In genomic region chr2:40240067-40240466, GRCh38 we compare ENCODE assay signal across 9 cellular contexts.
A peak's percentile ranks its signal among the peaks of the same experiment; 100 is the strongest.
DNase-seq lines count a peak whose midpoint lies in the region; ATAC-seq and TF ChIP-seq lines count a peak whose summit lies in the region.
"Had no signal": no experiment of that assay in that cellular context is flagged by ENCODE, and none has a peak within 500 bp of the region (broad histone marks: within the 10 kb centered on the region; RNA-seq: fewer than 3 reads in every experiment).

No MANE protein-coding gene starts in this region.

- H3K4me3 Mint-ChIP-seq in type B pancreatic cell, result no peak overlapping the region

- no peak overlapping the region for H2AK9ac ChIP-seq in IMR-90 (replicated peaks; ENCODE audit: low read depth, low read length, poor library complexity)

- H3K27ac Mint-ChIP-seq in type B pancreatic cell, result no peak overlapping the region

- POLR2A ChIA-PET in IMR-90 (lab: Charles Lee; ENCODE audit: unreplicated experiment), result no interaction called here

- H3K4me1 Mint-ChIP-seq in type B pancreatic cell (ENCODE audit: unreplicated experiment), result peaks cover 28% of the 10 kb centered on the region

- H3K27me3 Mint-ChIP-seq in type B pancreatic cell, result no peaks in the 10 kb centered on the region

- peak overlapping the region; percentile 88 for H2BK5ac ChIP-seq in IMR-90 (ENCODE audit: low read depth, low read length, poor library complexity, severe bottlenecking)

- 0 out of 4 replicates have a peak overlapping the region, but pooled peaks of 1 of the 2 experiments have one; percentile 44 for H4K8ac ChIP-seq in IMR-90 (ENCODE audit: low read depth in 2 of 2, low read length in 2 of 2)

- H3K14ac ChIP-seq in IMR-90 (replicated peaks; ENCODE audit: low read depth, low read length), result 0 out of 2 replicates have a peak overlapping the region, but pooled peaks have one; percentile 13

- peak overlapping the region; percentile 57 for H3K4ac ChIP-seq in IMR-90 (ENCODE audit: low read depth, low read length)

- peaks cover 10% of the 10 kb centered on the region for H3K9me1 ChIP-seq in IMR-90 (ENCODE audit: insufficient read depth, low read length)

- peak overlapping the region; percentile 23; the same call in 1 of the 2 replicates for H3K23ac ChIP-seq in IMR-90 (ENCODE audit: low read depth, low read length)

- no peak overlapping the region for H4K5ac ChIP-seq in IMR-90 (ENCODE audit: low read depth, low read length)

- no peaks in the 10 kb centered on the region for H3K36me3 Mint-ChIP-seq in type B pancreatic cell

- H3K9me3 ChIP-seq in IMR-90 (ENCODE audit: control insufficient read depth, insufficient read depth, low read length) (no peaks in the 10 kb centered on the region; the same call in 1 of the 2 replicates), subcutaneous abdominal adipose tissue (ENCODE audit: control insufficient read depth in 5 of 5, low read length in 5 of 5) (no peaks in the 10 kb centered on the region)

- H3K9me3 Mint-ChIP-seq in type B pancreatic cell, result peaks cover 6% of the 10 kb centered on the region

- no peak overlapping the region for H2BK15ac ChIP-seq in IMR-90 (ENCODE audit: low read depth, low read length)

- H2BK120ac ChIP-seq in IMR-90 (ENCODE audit: low read depth, low read length), result peak overlapping the region; percentile 79

- H3K4me3 ChIP-seq in IMR-90 (ENCODE audit: insufficient read depth, low read depth, low read length), result no peak overlapping the region
- no peak overlapping the region for H3K4me3 ChIP-seq in subcutaneous abdominal adipose tissue (ENCODE audit: low read depth in 1 of 5, low read length in 5 of 5)

- peaks cover 27% of the 10 kb centered on the region for H3K4me1 ChIP-seq in IMR-90 (ENCODE audit: control insufficient read depth, insufficient read depth, low read length)
- H3K4me1 ChIP-seq in subcutaneous abdominal adipose tissue (ENCODE audit: control insufficient read depth in 5 of 5, insufficient read depth in 5 of 5, low read length in 5 of 5), result peaks cover 0 to 28% (median 23%) of the 10 kb centered on the region in 5 donors

- H4K91ac ChIP-seq in IMR-90 (ENCODE audit: insufficient read depth, low read depth, low read length), result 0 out of 2 replicates have a peak overlapping the region, but pooled peaks have one; percentile 41

- peak overlapping the region; percentile 3; the same call in 1 of the 2 replicates for H3K18ac ChIP-seq in IMR-90 (ENCODE audit: low read depth, low read length)

- peak overlapping the region; percentile 16 for H2AFZ ChIP-seq in IMR-90 (replicated peaks; ENCODE audit: low read length, poor library complexity)

- H3K79me1 ChIP-seq in IMR-90 (ENCODE audit: low read depth in 1 of 2, low read length in 2 of 2), result peaks cover 22 to 41% of the 10 kb centered on the region in 2 experiments

- TF ChIP-seq POLR2A in IMR-90 (IDR thresholded peaks at IDR 0.05; ENCODE audit: low read depth, low read length), result no peak

- DNase-seq in IMR-90 (peak; percentile 96), amniotic stem cell (lab: John Stamatoyannopoulos, UW) (peak; percentile 68), hepatic stellate cell (ENCODE audit: low spot score) (peak; percentile 75), type B pancreatic cell (ENCODE audit: extremely low spot score, unreplicated experiment) (no peak), iPS-NIHi11 (ENCODE audit: low spot score) (no peak), NOMO-1 (lab: John Stamatoyannopoulos, UW; ENCODE audit: unreplicated experiment in 2 of 2) (no peak)
- DNase-seq: Kasumi-1 had no signal

- H3K27me3 ChIP-seq in IMR-90 (ENCODE audit: control insufficient read depth, insufficient read depth, low read length), result no peaks in the 10 kb centered on the region
- no peaks in the 10 kb centered on the region for H3K27me3 ChIP-seq in subcutaneous abdominal adipose tissue (ENCODE audit: control insufficient read depth in 5 of 5, insufficient read depth in 4 of 5, low read length in 5 of 5)

- H3K56ac ChIP-seq in IMR-90 (ENCODE audit: extremely low read depth, insufficient read depth, low read length), result peak overlapping the region; percentile 56; the same call in 1 of the 2 replicates

- H3K27ac ChIP-seq in IMR-90 (ENCODE audit: insufficient read depth, low read length), result peak overlapping the region; percentile 49; the same call in 1 of the 2 replicates
- H3K27ac ChIP-seq in subcutaneous abdominal adipose tissue (ENCODE audit: low read depth, low read length), result peak overlapping the region; percentile 66

- in situ Hi-C loops in IMR-90 (cut with MboI; ENCODE audit: low sequenced_read_pairs), result no loop called here

- dilution Hi-C loops in IMR-90 (cut with HindIII; ENCODE audit: low sequenced_read_pairs, unreplicated experiment), result no loop called here

- no CpG with 5 or more reads among the region's 5 CpGs for WGBS in IMR-90 (ENCODE audit: extremely low coverage in 2 of 2, insufficient read length in 1 of 2), 2 experiments

- ATAC-seq in IMR-90 (ENCODE audit: low read depth) (peak; percentile 82), GM21529 (IDR thresholded peaks at IDR 0.05; ENCODE audit: unreplicated experiment) (no peak)

- CTCF ChIA-PET in IMR-90 (lab: Yijun Ruan, JAX), result interaction anchor here (0.6 kb wide), 2 partner anchors 147 to 562 kb away, joined by 3 to 6 read pairs; no protein-coding TSS in a partner anchor

- H2AK5ac ChIP-seq in IMR-90 (ENCODE audit: low read depth, low read length), result 0 out of 2 replicates have a peak overlapping the region, but pooled peaks have one; percentile 3

- H3K9ac ChIP-seq in IMR-90 (ENCODE audit: low read depth, low read length) (no peak overlapping the region), subcutaneous abdominal adipose tissue (ENCODE audit: low read length in 5 of 5) (no peak overlapping the region)

- intact Hi-C loops in IMR-90 (cut with micrococcal nuclease), result loop anchor here (5.0 kb wide), 3 partner anchors 132 to 312 kb away; no protein-coding TSS in a partner anchor

- no peaks in the 10 kb centered on the region for H4K20me1 ChIP-seq in IMR-90 (ENCODE audit: insufficient read depth, low read length)

- TF ChIP-seq RAD21 in IMR-90 (IDR thresholded peaks at IDR 0.05; ENCODE audit: low read length), result peak; percentile 20; the same call in 1 of the 2 replicates

- H3K36me3 ChIP-seq in IMR-90 (ENCODE audit: control insufficient read depth, insufficient read depth, low read length), result no peaks in the 10 kb centered on the region
- no peaks in the 10 kb centered on the region for H3K36me3 ChIP-seq in subcutaneous abdominal adipose tissue (ENCODE audit: control insufficient read depth in 5 of 5, insufficient read depth in 5 of 5, low read length in 5 of 5)

- peak overlapping the region; percentile 29; the same call in 1 of the 2 replicates for H3K4me2 ChIP-seq in IMR-90 (ENCODE audit: low read depth, low read length)

- no TSS peak for BruUV-seq in IMR-90 (replicated peaks; lab: Mats Ljungman, UMichigan)

- peak overlapping the region; percentile 22; the same call in 1 of the 2 replicates for H2BK20ac ChIP-seq in IMR-90 (ENCODE audit: low read depth, low read length)

- no peak for TF ChIP-seq CTCF in IMR-90 (conservative IDR thresholded peaks at IDR 0.05; ENCODE audit: low read depth, low read length)
- no peak for TF ChIP-seq CTCF in type B pancreatic cell (conservative IDR thresholded peaks at IDR 0.05)

TF ChIP-seq in IMR-90, 13 proteins besides CTCF, POLR2A, EP300 and RAD21:
- no peak for TF ChIP-seq CHD1 (IDR thresholded peaks at IDR 0.05; ENCODE audit: low read depth, low read length)
- no peak for TF ChIP-seq NFE2L2 (IDR thresholded peaks at IDR 0.05; ENCODE audit: low read depth, low read length)
- peak; percentile 65 for TF ChIP-seq FOS (IDR thresholded peaks at IDR 0.05; ENCODE audit: low read depth, low read length)
- peak; percentile 29 for TF ChIP-seq RCOR1 (IDR thresholded peaks at IDR 0.05; ENCODE audit: insufficient replicate concordance, low read length)
- TF ChIP-seq BHLHE40 (IDR thresholded peaks at IDR 0.05; ENCODE audit: low read depth, low read length), result peak; percentile 67
- no peak for TF ChIP-seq MAFK (IDR thresholded peaks at IDR 0.05; ENCODE audit: low read depth, low read length)
- no peak for TF ChIP-seq MXI1 (IDR thresholded peaks at IDR 0.05; ENCODE audit: borderline replicate concordance, low read depth, low read length)
- TF ChIP-seq CEBPB (IDR thresholded peaks at IDR 0.05; ENCODE audit: low read depth, low read length), result peak; percentile 72
- TF ChIP-seq SMC3 (IDR thresholded peaks at IDR 0.05; ENCODE audit: low read depth, low read length), result no peak
- peak; percentile 48; the same call in 1 of the 2 replicates for TF ChIP-seq MAZ (IDR thresholded peaks at IDR 0.05; ENCODE audit: borderline replicate concordance, low read depth, low read length)
- TF ChIP-seq RFX5 (IDR thresholded peaks at IDR 0.05; ENCODE audit: low read depth, low read length), result peak; percentile 55; the same call in 1 of the 2 replicates
- no peak for TF ChIP-seq USF2 (IDR thresholded peaks at IDR 0.05; ENCODE audit: low read depth, low read length)
- no peak for TF ChIP-seq ELK1 (IDR thresholded peaks at IDR 0.05; ENCODE audit: borderline replicate concordance, low read depth, low read length)

Comparison
In these comparisons a context has a peak if more than half of its experiments do, and no peak if none do; other contexts are left out.
1. DNase-seq: peak in IMR-90 (single experiment), amniotic stem cell (single experiment) and hepatic stellate cell (single experiment); none in type B pancreatic cell (single experiment), iPS-NIHi11 (single experiment) and NOMO-1 (0 of 2).